Comparison of ENCODE assay signal across 3 cellular contexts in the genomic region with DNA sequence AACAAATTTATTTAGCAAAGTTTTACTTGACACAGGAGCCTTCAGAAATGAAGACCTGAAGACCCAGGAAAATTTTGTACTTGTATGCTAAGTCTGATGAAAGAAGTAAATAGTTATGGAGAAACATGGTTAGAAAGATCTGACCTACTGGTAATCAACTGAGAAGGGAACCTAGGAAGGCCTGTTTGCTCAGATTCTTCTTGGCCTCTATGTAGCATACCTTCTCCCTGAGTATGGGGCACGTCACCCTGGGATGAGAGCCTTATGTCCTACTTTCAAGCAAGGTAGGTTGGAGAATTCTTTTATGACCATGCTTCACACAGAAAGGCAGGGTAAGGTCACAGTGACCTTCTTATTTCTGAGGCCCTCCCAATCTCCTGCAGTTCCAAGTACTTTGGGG.
"Had no signal": no experiment of that assay in that cellular context is flagged by ENCODE, and none has a peak within 500 bp of the region (broad histone marks: within the 10 kb centered on the region; RNA-seq: fewer than 3 reads in every experiment).

No MANE protein-coding gene starts in this region.

- DNase-seq: GDM1, GF-D8 had no signal

- ATAC-seq: GM12878 had no signal

- H3K4me3 ChIP-seq: GM12878 had no signal
